Comparison of ENCODE assay signal across 1 cellular context in the genomic region with DNA sequence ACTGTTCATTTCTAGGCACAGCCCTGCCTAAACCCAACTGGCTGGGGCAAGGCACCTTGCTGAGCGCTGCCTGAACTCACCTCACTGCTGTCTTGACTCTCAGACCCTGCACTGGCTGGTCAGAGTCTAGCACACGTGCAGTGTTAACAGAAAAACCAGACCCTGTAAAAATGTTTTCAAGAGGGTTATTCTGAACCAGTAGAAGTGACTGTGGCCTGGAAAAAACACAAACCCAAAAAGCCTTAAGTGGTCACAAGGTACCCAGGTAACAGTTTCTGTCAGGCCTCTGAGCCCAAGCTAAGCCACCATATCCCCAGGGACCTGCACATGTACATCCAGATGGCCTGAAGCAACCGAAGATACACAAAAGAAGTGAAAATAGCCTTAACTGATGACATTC.
TF ChIP-seq lines count a peak whose summit lies in the region.

No MANE protein-coding gene starts in this region.

TF ChIP-seq in H1, 55 proteins besides CTCF, POLR2A, EP300 and RAD21:
- TF ChIP-seq ATF3 (IDR thresholded peaks at IDR 0.05; ENCODE audit: insufficient read depth, low read depth, low read length) (no peak), HDAC6 (IDR thresholded peaks at IDR 0.05; ENCODE audit: low read depth, low read length) (no peak), RBBP5 (IDR thresholded peaks at IDR 0.05; ENCODE audit: borderline replicate concordance, low read depth, low read length) (no peak), ASH2L (IDR thresholded peaks at IDR 0.05; ENCODE audit: low read length) (no peak), RXRA (IDR thresholded peaks at IDR 0.05; ENCODE audit: insufficient read depth, low read depth, low read length) (no peak), BRCA1 (IDR thresholded peaks at IDR 0.05; ENCODE audit: low read depth, low read length) (no peak), CREB1 (IDR thresholded peaks at IDR 0.05) (no peak), KDM1A (IDR thresholded peaks at IDR 0.05; ENCODE audit: borderline replicate concordance, low read length) (no peak), SAP30 (IDR thresholded peaks at IDR 0.05; ENCODE audit: insufficient read depth, insufficient replicate concordance, low read length) (no peak), JUND (IDR thresholded peaks at IDR 0.05; ENCODE audit: low read length) (no peak), SRF (IDR thresholded peaks at IDR 0.05; ENCODE audit: low read depth, low read length) (no peak), SUZ12 (IDR thresholded peaks at IDR 0.05; ENCODE audit: low read length) (no peak), NRF1 (IDR thresholded peaks at IDR 0.05; ENCODE audit: low read depth, low read length) (no peak), MAX (IDR thresholded peaks at IDR 0.05) (no peak)
- TF ChIP-seq, protein P1, sequence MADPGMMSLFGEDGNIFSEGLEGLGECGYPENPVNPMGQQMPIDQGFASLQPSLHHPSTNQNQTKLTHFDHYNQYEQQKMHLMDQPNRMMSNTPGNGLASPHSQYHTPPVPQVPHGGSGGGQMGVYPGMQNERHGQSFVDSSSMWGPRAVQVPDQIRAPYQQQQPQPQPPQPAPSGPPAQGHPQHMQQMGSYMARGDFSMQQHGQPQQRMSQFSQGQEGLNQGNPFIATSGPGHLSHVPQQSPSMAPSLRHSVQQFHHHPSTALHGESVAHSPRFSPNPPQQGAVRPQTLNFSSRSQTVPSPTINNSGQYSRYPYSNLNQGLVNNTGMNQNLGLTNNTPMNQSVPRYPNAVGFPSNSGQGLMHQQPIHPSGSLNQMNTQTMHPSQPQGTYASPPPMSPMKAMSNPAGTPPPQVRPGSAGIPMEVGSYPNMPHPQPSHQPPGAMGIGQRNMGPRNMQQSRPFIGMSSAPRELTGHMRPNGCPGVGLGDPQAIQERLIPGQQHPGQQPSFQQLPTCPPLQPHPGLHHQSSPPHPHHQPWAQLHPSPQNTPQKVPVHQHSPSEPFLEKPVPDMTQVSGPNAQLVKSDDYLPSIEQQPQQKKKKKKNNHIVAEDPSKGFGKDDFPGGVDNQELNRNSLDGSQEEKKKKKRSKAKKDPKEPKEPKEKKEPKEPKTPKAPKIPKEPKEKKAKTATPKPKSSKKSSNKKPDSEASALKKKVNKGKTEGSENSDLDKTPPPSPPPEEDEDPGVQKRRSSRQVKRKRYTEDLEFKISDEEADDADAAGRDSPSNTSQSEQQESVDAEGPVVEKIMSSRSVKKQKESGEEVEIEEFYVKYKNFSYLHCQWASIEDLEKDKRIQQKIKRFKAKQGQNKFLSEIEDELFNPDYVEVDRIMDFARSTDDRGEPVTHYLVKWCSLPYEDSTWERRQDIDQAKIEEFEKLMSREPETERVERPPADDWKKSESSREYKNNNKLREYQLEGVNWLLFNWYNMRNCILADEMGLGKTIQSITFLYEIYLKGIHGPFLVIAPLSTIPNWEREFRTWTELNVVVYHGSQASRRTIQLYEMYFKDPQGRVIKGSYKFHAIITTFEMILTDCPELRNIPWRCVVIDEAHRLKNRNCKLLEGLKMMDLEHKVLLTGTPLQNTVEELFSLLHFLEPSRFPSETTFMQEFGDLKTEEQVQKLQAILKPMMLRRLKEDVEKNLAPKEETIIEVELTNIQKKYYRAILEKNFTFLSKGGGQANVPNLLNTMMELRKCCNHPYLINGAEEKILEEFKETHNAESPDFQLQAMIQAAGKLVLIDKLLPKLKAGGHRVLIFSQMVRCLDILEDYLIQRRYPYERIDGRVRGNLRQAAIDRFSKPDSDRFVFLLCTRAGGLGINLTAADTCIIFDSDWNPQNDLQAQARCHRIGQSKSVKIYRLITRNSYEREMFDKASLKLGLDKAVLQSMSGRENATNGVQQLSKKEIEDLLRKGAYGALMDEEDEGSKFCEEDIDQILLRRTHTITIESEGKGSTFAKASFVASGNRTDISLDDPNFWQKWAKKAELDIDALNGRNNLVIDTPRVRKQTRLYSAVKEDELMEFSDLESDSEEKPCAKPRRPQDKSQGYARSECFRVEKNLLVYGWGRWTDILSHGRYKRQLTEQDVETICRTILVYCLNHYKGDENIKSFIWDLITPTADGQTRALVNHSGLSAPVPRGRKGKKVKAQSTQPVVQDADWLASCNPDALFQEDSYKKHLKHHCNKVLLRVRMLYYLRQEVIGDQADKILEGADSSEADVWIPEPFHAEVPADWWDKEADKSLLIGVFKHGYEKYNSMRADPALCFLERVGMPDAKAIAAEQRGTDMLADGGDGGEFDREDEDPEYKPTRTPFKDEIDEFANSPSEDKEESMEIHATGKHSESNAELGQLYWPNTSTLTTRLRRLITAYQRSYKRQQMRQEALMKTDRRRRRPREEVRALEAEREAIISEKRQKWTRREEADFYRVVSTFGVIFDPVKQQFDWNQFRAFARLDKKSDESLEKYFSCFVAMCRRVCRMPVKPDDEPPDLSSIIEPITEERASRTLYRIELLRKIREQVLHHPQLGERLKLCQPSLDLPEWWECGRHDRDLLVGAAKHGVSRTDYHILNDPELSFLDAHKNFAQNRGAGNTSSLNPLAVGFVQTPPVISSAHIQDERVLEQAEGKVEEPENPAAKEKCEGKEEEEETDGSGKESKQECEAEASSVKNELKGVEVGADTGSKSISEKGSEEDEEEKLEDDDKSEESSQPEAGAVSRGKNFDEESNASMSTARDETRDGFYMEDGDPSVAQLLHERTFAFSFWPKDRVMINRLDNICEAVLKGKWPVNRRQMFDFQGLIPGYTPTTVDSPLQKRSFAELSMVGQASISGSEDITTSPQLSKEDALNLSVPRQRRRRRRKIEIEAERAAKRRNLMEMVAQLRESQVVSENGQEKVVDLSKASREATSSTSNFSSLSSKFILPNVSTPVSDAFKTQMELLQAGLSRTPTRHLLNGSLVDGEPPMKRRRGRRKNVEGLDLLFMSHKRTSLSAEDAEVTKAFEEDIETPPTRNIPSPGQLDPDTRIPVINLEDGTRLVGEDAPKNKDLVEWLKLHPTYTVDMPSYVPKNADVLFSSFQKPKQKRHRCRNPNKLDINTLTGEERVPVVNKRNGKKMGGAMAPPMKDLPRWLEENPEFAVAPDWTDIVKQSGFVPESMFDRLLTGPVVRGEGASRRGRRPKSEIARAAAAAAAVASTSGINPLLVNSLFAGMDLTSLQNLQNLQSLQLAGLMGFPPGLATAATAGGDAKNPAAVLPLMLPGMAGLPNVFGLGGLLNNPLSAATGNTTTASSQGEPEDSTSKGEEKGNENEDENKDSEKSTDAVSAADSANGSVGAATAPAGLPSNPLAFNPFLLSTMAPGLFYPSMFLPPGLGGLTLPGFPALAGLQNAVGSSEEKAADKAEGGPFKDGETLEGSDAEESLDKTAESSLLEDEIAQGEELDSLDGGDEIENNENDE (IDR thresholded peaks at IDR 0.05; ENCODE audit: insufficient replicate concordance, low read length): no peak
